17 cellular contexts compared by ENCODE assay signal in genomic region chr1:240086726-240087125, GRCh38. TPM values are rescaled to one million over a fixed set of nuclear protein-coding genes. Genes with fewer than 3 reads are reported as not detected.
"Had no signal": no experiment of that assay in that cellular context is flagged by ENCODE, and none has a peak within 500 bp of the region (broad histone marks: within the 10 kb centered on the region; RNA-seq: fewer than 3 reads in every experiment).

No MANE protein-coding gene starts in this region.

- DNase-seq: activated CD4-positive, alpha-beta memory T cell treated with anti-CD3 and anti-CD28 coated beads for 36 hours; activated CD4-positive, alpha-beta T cell treated with anti-CD3 and anti-CD28 coated beads for 1 hour; activated CD8-positive, alpha-beta memory T cell treated with anti-CD3 and anti-CD28 coated beads, Interleukin-2, amount 10 ng/mL, durations not matched to agents 7 days and 5 days; activated naive CD4-positive, alpha-beta T cell treated with anti-CD3 and anti-CD28 coated beads, Interleukin-2, amount 10 ng/mL, durations not matched to agents 7 days and 5 days; activated T-cell treated with anti-CD3 and anti-CD28 coated beads, Interleukin-2, amount 50 U/mL, for 24 hours; hypothalamus; kidney glomerular epithelial cell; left ventricle myocardium superior; mesendoderm; right cardiac atrium; stimulated activated naive CD8-positive, alpha-beta T cell treated with anti-CD3 and anti-CD28 coated beads, Interleukin-15, amount 100 ng/mL, for 72 hours; T1000; upper lobe of right lung had no signal

- H3K27ac Mint-ChIP-seq: activated CD4-positive, alpha-beta memory T cell treated with anti-CD3 and anti-CD28 coated beads for 36 hours; activated CD8-positive, alpha-beta memory T cell treated with anti-CD3 and anti-CD28 coated beads, Interleukin-2, amount 10 ng/mL, durations not matched to agents 7 days and 5 days; activated naive CD4-positive, alpha-beta T cell treated with anti-CD3 and anti-CD28 coated beads, Interleukin-2, amount 10 ng/mL, durations not matched to agents 7 days and 5 days; activated T-cell treated with anti-CD3 and anti-CD28 coated beads, Interleukin-2, amount 50 U/mL, for 24 hours; natural killer cell treated with Interleukin-12 subunit alpha and Interleukin-12 subunit beta and Interleukin-15 and Interleukin-18, amount 100 ng/mL, for 72 hours; progenitor cell of endocrine pancreas; stimulated activated naive CD8-positive, alpha-beta T cell treated with anti-CD3 and anti-CD28 coated beads, Interleukin-15, amount 100 ng/mL, for 72 hours had no signal

- H3K4me1 Mint-ChIP-seq: activated CD8-positive, alpha-beta memory T cell treated with anti-CD3 and anti-CD28 coated beads, Interleukin-2, amount 10 ng/mL, durations not matched to agents 7 days and 5 days had no signal

- H3K9me3 ChIP-seq: upper lobe of right lung had no signal

- H3K36me3 Mint-ChIP-seq: activated CD4-positive, alpha-beta memory T cell treated with anti-CD3 and anti-CD28 coated beads for 36 hours; activated CD8-positive, alpha-beta memory T cell treated with anti-CD3 and anti-CD28 coated beads, Interleukin-2, amount 10 ng/mL, durations not matched to agents 7 days and 5 days; activated naive CD4-positive, alpha-beta T cell treated with anti-CD3 and anti-CD28 coated beads, Interleukin-2, amount 10 ng/mL, durations not matched to agents 7 days and 5 days; natural killer cell treated with Interleukin-12 subunit alpha and Interleukin-12 subunit beta and Interleukin-15 and Interleukin-18, amount 100 ng/mL, for 72 hours had no signal

- H3K9me3 Mint-ChIP-seq: activated CD4-positive, alpha-beta memory T cell treated with anti-CD3 and anti-CD28 coated beads for 36 hours; activated T-cell treated with anti-CD3 and anti-CD28 coated beads, Interleukin-2, amount 50 U/mL, for 24 hours; natural killer cell treated with Interleukin-12 subunit alpha and Interleukin-12 subunit beta and Interleukin-15 and Interleukin-18, amount 100 ng/mL, for 72 hours; stimulated activated naive CD8-positive, alpha-beta T cell treated with anti-CD3 and anti-CD28 coated beads, Interleukin-15, amount 100 ng/mL, for 72 hours had no signal

- H3K27ac ChIP-seq: cardiac muscle cell, upper lobe of right lung had no signal

- H3K4me3 Mint-ChIP-seq: activated CD4-positive, alpha-beta memory T cell treated with anti-CD3 and anti-CD28 coated beads for 36 hours; activated CD8-positive, alpha-beta memory T cell treated with anti-CD3 and anti-CD28 coated beads, Interleukin-2, amount 10 ng/mL, durations not matched to agents 7 days and 5 days; activated naive CD4-positive, alpha-beta T cell treated with anti-CD3 and anti-CD28 coated beads, Interleukin-2, amount 10 ng/mL, durations not matched to agents 7 days and 5 days; activated T-cell treated with anti-CD3 and anti-CD28 coated beads, Interleukin-2, amount 50 U/mL, for 24 hours; natural killer cell treated with Interleukin-12 subunit alpha and Interleukin-12 subunit beta and Interleukin-15 and Interleukin-18, amount 100 ng/mL, for 72 hours; stimulated activated naive CD8-positive, alpha-beta T cell treated with anti-CD3 and anti-CD28 coated beads, Interleukin-15, amount 100 ng/mL, for 72 hours had no signal

- H3K4me3 ChIP-seq: cardiac muscle cell, upper lobe of right lung had no signal

- ATAC-seq: activated CD8-positive, alpha-beta memory T cell treated with anti-CD3 and anti-CD28 coated beads, Interleukin-2, amount 10 ng/mL, durations not matched to agents 7 days and 5 days; esophagus mucosa; left ventricle myocardium superior; natural killer cell treated with Interleukin-12 subunit alpha and Interleukin-12 subunit beta and Interleukin-15 and Interleukin-18, amount 100 ng/mL, for 72 hours; right cardiac atrium; stimulated activated naive CD8-positive, alpha-beta T cell treated with anti-CD3 and anti-CD28 coated beads, Interleukin-15, amount 100 ng/mL, for 72 hours; upper lobe of right lung had no signal

- H3K36me3 ChIP-seq: cardiac muscle cell, upper lobe of right lung had no signal

RNA-seq across cellular contexts. Expression of gene FMN2, which starts 5.0 kb away (rescaled TPM):
- total RNA-seq: activated CD4-positive, alpha-beta memory T cell treated with anti-CD3 and anti-CD28 coated beads for 36 hours; activated CD8-positive, alpha-beta memory T cell treated with anti-CD3 and anti-CD28 coated beads, Interleukin-2, amount 10 ng/mL, durations not matched to agents 7 days and 5 days; esophagus mucosa; left ventricle myocardium superior; natural killer cell treated with Interleukin-12 subunit alpha and Interleukin-12 subunit beta and Interleukin-15 and Interleukin-18, amount 100 ng/mL, for 72 hours had no signal
